Comparison of ENCODE assay signal across 20 cellular contexts in genomic region chr1:183105449-183105848, GRCh38.
DNase-seq lines count a peak whose midpoint lies in the region; ATAC-seq and TF ChIP-seq lines count a peak whose summit lies in the region.
"Had no signal": no experiment of that assay in that cellular context is flagged by ENCODE, and none has a peak within 500 bp of the region (broad histone marks: within the 10 kb centered on the region; RNA-seq: fewer than 3 reads in every experiment).

No MANE protein-coding gene starts in this region.

- no peak overlapping the region for H2AFZ ChIP-seq in smooth muscle cell (ENCODE audit: low read depth)

- peak overlapping the region; percentile 52 for H3K4me2 ChIP-seq in smooth muscle cell

- DNase-seq in heart left ventricle: no peak
- no peak for DNase-seq in cardiac septum (ENCODE audit: low spot score)
- DNase-seq in SJSA1 (ENCODE audit: low read depth in 1 of 2, low spot score in 2 of 2): no peak
- peak; percentile 79 for DNase-seq in fibroblast of villous mesenchyme (ENCODE audit: low read depth)
- DNase-seq in smooth muscle cell (lab: John Stamatoyannopoulos, UW; ENCODE audit: unreplicated experiment): no peak
- DNase-seq in COLO668 (lab: John Stamatoyannopoulos, UW; ENCODE audit: unreplicated experiment): no peak
- no peak for DNase-seq in DMS 273 (lab: John Stamatoyannopoulos, UW; ENCODE audit: unreplicated experiment)
- no peak for DNase-seq in endodermal cell
- DNase-seq: activated CD4-positive, alpha-beta T cell treated with anti-CD3 and anti-CD28 coated beads for 1 hour; activated CD8-positive, alpha-beta memory T cell treated with anti-CD3 and anti-CD28 coated beads, Interleukin-2, amount 10 ng/mL, durations not matched to agents 7 days and 5 days; activated effector memory CD4-positive, alpha-beta T cell treated with Interleukin-2 at 50 U/mL for 16 hours; amygdala; CD4-positive, alpha-beta T cell; H9; islet precursor cell; NCI-H187; NCI-H446; SJCRH30; T1000 had no signal

- H3K9ac ChIP-seq in smooth muscle cell (ENCODE audit: low read depth) (peak overlapping the region; percentile 23), endodermal cell (ENCODE audit: extremely low read depth, low read length, poor library complexity, severe bottlenecking) (no peak overlapping the region)

- H3K27me3 Mint-ChIP-seq in endodermal cell (ENCODE audit: insufficient read depth): no peaks in the 10 kb centered on the region

- H3K4me1 ChIP-seq in heart left ventricle: peaks cover 0 to 72% (median 51%) of the 10 kb centered on the region in 12 donors
- H3K4me1 ChIP-seq in SJSA1 (replicated peaks): peaks cover 22% of the 10 kb centered on the region
- H3K4me1 ChIP-seq in smooth muscle cell (ENCODE audit: low read depth): peaks cover 24% of the 10 kb centered on the region
- no peaks in the 10 kb centered on the region for H3K4me1 ChIP-seq in endodermal cell (ENCODE audit: control insufficient read depth, insufficient read depth, low read length)
- H3K4me1 ChIP-seq: SJCRH30 had no signal

- H3K9me3 ChIP-seq in heart left ventricle: no peaks in the 10 kb centered on the region
- no peaks in the 10 kb centered on the region for H3K9me3 ChIP-seq in SJSA1 (replicated peaks)
- H3K9me3 ChIP-seq in smooth muscle cell (replicated peaks; ENCODE audit: low read depth): no peaks in the 10 kb centered on the region
- H3K9me3 ChIP-seq in endodermal cell (ENCODE audit: control insufficient read depth, low read length): no peaks in the 10 kb centered on the region
- H3K9me3 ChIP-seq: SJCRH30 had no signal

- no peak overlapping the region for H3K4me3 Mint-ChIP-seq in endodermal cell
- H3K4me3 Mint-ChIP-seq: activated CD8-positive, alpha-beta memory T cell treated with anti-CD3 and anti-CD28 coated beads, Interleukin-2, amount 10 ng/mL, durations not matched to agents 7 days and 5 days; CD4-positive, alpha-beta T cell; H9; neural crest cell had no signal

- peaks cover 40% of the 10 kb centered on the region for H3K79me2 ChIP-seq in smooth muscle cell (ENCODE audit: low read depth)

- H3K27ac ChIP-seq in heart left ventricle (no peak overlapping the region), SJSA1 (0 out of 2 replicates have a peak overlapping the region, but pooled peaks have one; percentile 10), smooth muscle cell (ENCODE audit: low read depth) (peak overlapping the region; percentile 94), endodermal cell (ENCODE audit: low read depth, low read length) (no peak overlapping the region)
- H3K27ac ChIP-seq: SJCRH30 had no signal

- H4K20me1 ChIP-seq in smooth muscle cell (ENCODE audit: low read depth): peaks cover 37% of the 10 kb centered on the region

- intact Hi-C loops in heart left ventricle (cut with DNase I): loop anchor here in 4 of 10 donors (10.0 kb wide), 2 partner anchors 81 to 141 kb away; partner anchors contain the start of gene LAMC1 (in 2 of the 4)
- intact Hi-C loops in cardiac septum (cut with DNase I): no loop called here

- H3K27ac Mint-ChIP-seq in endodermal cell: no peak overlapping the region
- H3K27ac Mint-ChIP-seq: activated CD8-positive, alpha-beta memory T cell treated with anti-CD3 and anti-CD28 coated beads, Interleukin-2, amount 10 ng/mL, durations not matched to agents 7 days and 5 days; CD4-positive, alpha-beta T cell; H9 had no signal

- ATAC-seq in heart left ventricle: peak in 3 of 4 donors; percentile 42 to 56 (median 46)
- ATAC-seq: activated CD8-positive, alpha-beta memory T cell treated with anti-CD3 and anti-CD28 coated beads, Interleukin-2, amount 10 ng/mL, durations not matched to agents 7 days and 5 days had no signal

- H3K27me3 ChIP-seq in heart left ventricle (no peaks in the 10 kb centered on the region), SJSA1 (replicated peaks) (no peaks in the 10 kb centered on the region), smooth muscle cell (ENCODE audit: low read depth) (no peaks in the 10 kb centered on the region), endodermal cell (ENCODE audit: control insufficient read depth, insufficient read depth, low read length, poor library complexity, severe bottlenecking) (no peaks in the 10 kb centered on the region)
- H3K27me3 ChIP-seq: SJCRH30 had no signal

- H3K9me3 Mint-ChIP-seq in endodermal cell: no peaks in the 10 kb centered on the region
- H3K9me3 Mint-ChIP-seq: CD4-positive, alpha-beta T cell; H9; neural crest cell had no signal

- peaks cover 7% of the 10 kb centered on the region for H3K36me3 Mint-ChIP-seq in endodermal cell (ENCODE audit: low read depth)
- H3K36me3 Mint-ChIP-seq: activated CD8-positive, alpha-beta memory T cell treated with anti-CD3 and anti-CD28 coated beads, Interleukin-2, amount 10 ng/mL, durations not matched to agents 7 days and 5 days had no signal

- no peak overlapping the region for H3K4me3 ChIP-seq in heart left ventricle
- H3K4me3 ChIP-seq in SJSA1: no peak overlapping the region
- H3K4me3 ChIP-seq in fibroblast of villous mesenchyme (ENCODE audit: low read depth, low read length): no peak overlapping the region
- H3K4me3 ChIP-seq in smooth muscle cell: no peak overlapping the region
- no peak overlapping the region for H3K4me3 ChIP-seq in endodermal cell (ENCODE audit: low read length)
- H3K4me3 ChIP-seq: SJCRH30 had no signal

- H3K36me3 ChIP-seq in heart left ventricle (peaks cover 0 to 51% (median 28%) of the 10 kb centered on the region in 9 donors), SJSA1 (peaks cover 51% of the 10 kb centered on the region), smooth muscle cell (ENCODE audit: low read depth) (peaks cover 4% of the 10 kb centered on the region), endodermal cell (ENCODE audit: control insufficient read depth, insufficient read depth, low read length) (peaks cover 7% of the 10 kb centered on the region)

- 45 to 56% (median 49%) methylated on average over 3 of the region's 3 CpGs for WGBS in heart left ventricle, 4 donors
- 37% methylated on average over 3 of the region's 3 CpGs for WGBS in smooth muscle cell (ENCODE audit: low lambda C conversion rate)
- 83 to 93% methylated on average over 3 of the region's 3 CpGs for WGBS in endodermal cell (ENCODE audit: insufficient coverage in 1 of 2, insufficient read length in 1 of 2), 2 experiments

- TF ChIP-seq POLR2A in heart left ventricle (IDR thresholded peaks at IDR 0.05): no peak

- H3K4me1 Mint-ChIP-seq in endodermal cell: peaks cover 6% of the 10 kb centered on the region
- H3K4me1 Mint-ChIP-seq: activated CD8-positive, alpha-beta memory T cell treated with anti-CD3 and anti-CD28 coated beads, Interleukin-2, amount 10 ng/mL, durations not matched to agents 7 days and 5 days had no signal

- TF ChIP-seq CTCF in heart left ventricle (IDR thresholded peaks at IDR 0.05) (no peak), fibroblast of villous mesenchyme (IDR thresholded peaks at IDR 0.05; ENCODE audit: insufficient read depth, low read depth, low read length) (no peak), smooth muscle cell (IDR thresholded peaks at IDR 0.05; ENCODE audit: borderline replicate concordance, insufficient read depth, poor library complexity, severe bottlenecking) (no peak), endodermal cell (conservative IDR thresholded peaks at IDR 0.05) (no peak)

- peaks cover 14% of the 10 kb centered on the region for H3F3A ChIP-seq in smooth muscle cell (ENCODE audit: low read depth)

Comparison
In these comparisons a context has a peak if more than half of its experiments do, and no peak if none do; other contexts are left out.
1. H3K27ac ChIP-seq: peak in SJSA1 (single experiment) and smooth muscle cell (single experiment); none in heart left ventricle (0 of 12) and endodermal cell (single experiment).